19 cellular contexts compared by ENCODE assay signal in the genomic region with DNA sequence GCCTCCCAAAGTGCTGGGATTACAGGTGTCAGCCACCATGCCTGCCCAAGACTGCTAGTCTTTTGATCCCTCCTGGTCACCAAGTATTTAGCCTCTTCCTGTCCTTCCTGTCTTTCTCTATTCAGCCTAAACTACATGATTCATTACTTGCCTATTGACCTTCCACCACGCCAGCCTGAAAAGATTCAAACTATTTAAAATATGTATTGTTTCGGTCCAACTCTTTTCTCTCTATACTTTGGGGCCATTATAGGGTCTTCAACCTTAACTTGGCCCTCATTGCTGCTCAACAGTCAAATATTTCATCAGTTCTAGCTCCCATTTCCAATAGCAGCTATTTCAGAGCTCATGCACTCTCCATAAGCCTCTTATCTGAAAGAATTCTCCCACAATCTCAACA.
DNase-seq lines count a peak whose midpoint lies in the region; ATAC-seq and TF ChIP-seq lines count a peak whose summit lies in the region.
"Had no signal": no experiment of that assay in that cellular context is flagged by ENCODE, and none has a peak within 500 bp of the region (broad histone marks: within the 10 kb centered on the region; RNA-seq: fewer than 3 reads in every experiment).

No MANE protein-coding gene starts in this region.

- DNase-seq in A172 (ENCODE audit: low spot score) = peak; percentile 73
- no peak for DNase-seq in HCT116 (ENCODE audit: low read depth, low spot score)
- no peak for DNase-seq in T-helper 17 cell
- DNase-seq in fibroblast of the conjunctiva (ENCODE audit: low read depth) = peak; percentile 51
- no peak for DNase-seq in NCI-H2227 treated with DMSO at 0.1 percent for 48 hours (lab: John Stamatoyannopoulos, UW)
- DNase-seq in DMS79 treated with DMSO at 0.1 percent for 48 hours (lab: John Stamatoyannopoulos, UW) = no peak
- DNase-seq: activated CD4-positive, alpha-beta T cell treated with anti-CD3 and anti-CD28 coated beads, Interleukin-2, amount 50 U/mL, for 1 hour; effector CD8-positive, alpha-beta T cell; foreskin melanocyte; NCI-H1048; NCI-H774; occipital lobe; Peyer's patch; right lobe of liver; stimulated activated CD4-positive, alpha-beta T cell treated with anti-CD3 and anti-CD28 coated beads, Interleukin-1b, Interleukin-23, amount 100 ng/mL, for 48 hours had no signal

- H3K4me1 ChIP-seq in HCT116 (ENCODE audit: control insufficient read depth in 1 of 2, insufficient read depth in 2 of 2, low read length in 2 of 2) = peaks cover 72 to 90% of the 10 kb centered on the region in 2 experiments
- H3K4me1 ChIP-seq: right lobe of liver, vagina had no signal

- H3K27me3 ChIP-seq in HCT116 (ENCODE audit: insufficient read depth, low read length) = no peaks in the 10 kb centered on the region
- H3K27me3 ChIP-seq: Peyer's patch, right lobe of liver, vagina had no signal

- H3K36me3 ChIP-seq in HCT116 (ENCODE audit: control insufficient read depth in 1 of 2, insufficient read depth in 2 of 2, low read length in 2 of 2) = peaks cover 0 to 10% of the 10 kb centered on the region in 2 experiments; a peak in 2 of 4 replicates
- H3K36me3 ChIP-seq: Peyer's patch, right lobe of liver, vagina had no signal

- no peak overlapping the region for H3K4me3 ChIP-seq in HCT116 (replicated peaks in 1 of 2; ENCODE audit: low read depth in 1 of 2, low read length in 2 of 2)
- H3K4me3 ChIP-seq: Peyer's patch, right lobe of liver, vagina had no signal

- CTCF ChIA-PET in HCT116 (lab: Charles Lee) = interaction anchor here (0.9 kb wide), 1 partner anchor 304 kb away, joined by 3 read pairs; no protein-coding TSS in a partner anchor

- intact Hi-C loops in HCT116 (cut with micrococcal nuclease) = no loop called here

- H3K27ac ChIP-seq in HCT116 (ENCODE audit: low read depth, low read length) = peak overlapping the region; percentile 93
- H3K27ac ChIP-seq: Peyer's patch, right lobe of liver, vagina had no signal

- H3K4me1 Mint-ChIP-seq in T-helper 17 cell = peaks cover 30% of the 10 kb centered on the region

- H3K9me3 ChIP-seq in HCT116 (ENCODE audit: control insufficient read depth in 1 of 2, insufficient read depth in 1 of 2, low read depth in 1 of 2, low read length in 2 of 2) (no peaks in the 10 kb centered on the region), T-helper 17 cell (ENCODE audit: control insufficient read depth, low read length, poor library complexity, severe bottlenecking) (no peaks in the 10 kb centered on the region)
- H3K9me3 ChIP-seq: Peyer's patch, right lobe of liver, vagina had no signal

- ATAC-seq in HCT116 = peak; percentile 66
- ATAC-seq in T-helper 17 cell = no peak
- ATAC-seq in HG02763 (IDR thresholded peaks at IDR 0.05; ENCODE audit: unreplicated experiment) = no peak
- ATAC-seq in GM21381 (IDR thresholded peaks at IDR 0.05; ENCODE audit: unreplicated experiment) = no peak
- ATAC-seq: activated naive CD4-positive, alpha-beta T cell treated with anti-CD3 and anti-CD28 coated beads, Interleukin-2, amount 50 U/mL, for 72 hours; right lobe of liver had no signal

- H2AFZ ChIP-seq in HCT116 (ENCODE audit: low read depth, low read length, poor library complexity, severe bottlenecking) = no peak overlapping the region

- POLR2A ChIA-PET in HCT116 (lab: Charles Lee) = interaction anchor here (1.0 to 1.8 kb wide), 3 partner anchors 12 to 36 kb away, joined by 3 to 6 read pairs (median 5); no protein-coding TSS in a partner anchor

- H3K4me2 ChIP-seq in HCT116 (ENCODE audit: low read length) = peak overlapping the region; percentile 53

- no peaks in the 10 kb centered on the region for H3K36me3 Mint-ChIP-seq in T-helper 17 cell (ENCODE audit: low read depth)

- BruUV-seq in HCT116 (replicated peaks; lab: Mats Ljungman, UMichigan) = no TSS peak

- RAD21 ChIA-PET in HCT116 (lab: Charles Lee; ENCODE audit: low non-redundant PET in 1 of 2, low total read pairs in 2 of 2, uncharacterized antibody in 2 of 2, unreplicated experiment in 2 of 2) = no interaction called here

- H3K27ac Mint-ChIP-seq in T-helper 17 cell = peak overlapping the region; percentile 8
- H3K27ac Mint-ChIP-seq: activated naive CD4-positive, alpha-beta T cell treated with anti-CD3 and anti-CD28 coated beads, Interleukin-2, amount 50 U/mL, for 72 hours had no signal

- H3K79me2 ChIP-seq in HCT116 (ENCODE audit: insufficient read depth, low read length) = peaks cover 45% of the 10 kb centered on the region

- H3K9me2 ChIP-seq in HCT116 (ENCODE audit: insufficient read depth) = no peaks in the 10 kb centered on the region

- TF ChIP-seq RAD21 in HCT116 (IDR thresholded peaks at IDR 0.05; ENCODE audit: low read depth) = peak; percentile 5; the same call in 1 of the 2 replicates

- H4K20me1 ChIP-seq in HCT116 (ENCODE audit: insufficient read depth) = no peaks in the 10 kb centered on the region

- TF ChIP-seq POLR2A in HCT116 (IDR thresholded peaks at IDR 0.05; ENCODE audit: borderline replicate concordance, extremely low read depth, insufficient read depth, insufficient read length) = no peak

- TF ChIP-seq CTCF in HCT116 (IDR thresholded peaks at IDR 0.05 in 2 of 3, conservative IDR thresholded peaks at IDR 0.05 in 1 of 3; ENCODE audit: borderline replicate concordance in 1 of 3, insufficient read depth in 1 of 3, low read depth in 2 of 3, low read length in 2 of 3) = no peak

- no peak overlapping the region for H3K4me3 Mint-ChIP-seq in T-helper 17 cell

- H3K9ac ChIP-seq in HCT116 (ENCODE audit: low read length) = peak overlapping the region; percentile 52

- no peaks in the 10 kb centered on the region for H3K27me3 Mint-ChIP-seq in T-helper 17 cell

TF ChIP-seq in HCT116, 20 proteins besides CTCF, POLR2A, EP300 and RAD21 (continues in another document):
- TF ChIP-seq ZFX (IDR thresholded peaks at IDR 0.05) (no peak), SP1 (IDR thresholded peaks at IDR 0.05; ENCODE audit: low read depth) (peak; percentile 89), TCF7L2 (IDR thresholded peaks at IDR 0.05; ENCODE audit: borderline replicate concordance, extremely low read depth, insufficient read depth, insufficient read length) (peak; percentile 12), YY1 (IDR thresholded peaks at IDR 0.05; ENCODE audit: extremely low read depth, insufficient replicate concordance, low read depth, low read length) (no peak), SIN3A (IDR thresholded peaks at IDR 0.05; ENCODE audit: low read depth) (peak; percentile 69; the same call in 1 of the 2 replicates), EZH2 (IDR thresholded peaks at IDR 0.05) (no peak), POLR2AphosphoS5 (IDR thresholded peaks at IDR 0.05; ENCODE audit: low read depth, low read length) (no peak), EGR1 (IDR thresholded peaks at IDR 0.05; ENCODE audit: low read depth) (no peak; the same call in 1 of the 2 replicates), CBX3 (IDR thresholded peaks at IDR 0.05; ENCODE audit: low read depth) (peak; percentile 86), JUND (IDR thresholded peaks at IDR 0.05) (peak; percentile 84), ZNF274 (IDR thresholded peaks at IDR 0.05; ENCODE audit: low read depth, low read length) (no peak)
- TF ChIP-seq, protein P1, sequence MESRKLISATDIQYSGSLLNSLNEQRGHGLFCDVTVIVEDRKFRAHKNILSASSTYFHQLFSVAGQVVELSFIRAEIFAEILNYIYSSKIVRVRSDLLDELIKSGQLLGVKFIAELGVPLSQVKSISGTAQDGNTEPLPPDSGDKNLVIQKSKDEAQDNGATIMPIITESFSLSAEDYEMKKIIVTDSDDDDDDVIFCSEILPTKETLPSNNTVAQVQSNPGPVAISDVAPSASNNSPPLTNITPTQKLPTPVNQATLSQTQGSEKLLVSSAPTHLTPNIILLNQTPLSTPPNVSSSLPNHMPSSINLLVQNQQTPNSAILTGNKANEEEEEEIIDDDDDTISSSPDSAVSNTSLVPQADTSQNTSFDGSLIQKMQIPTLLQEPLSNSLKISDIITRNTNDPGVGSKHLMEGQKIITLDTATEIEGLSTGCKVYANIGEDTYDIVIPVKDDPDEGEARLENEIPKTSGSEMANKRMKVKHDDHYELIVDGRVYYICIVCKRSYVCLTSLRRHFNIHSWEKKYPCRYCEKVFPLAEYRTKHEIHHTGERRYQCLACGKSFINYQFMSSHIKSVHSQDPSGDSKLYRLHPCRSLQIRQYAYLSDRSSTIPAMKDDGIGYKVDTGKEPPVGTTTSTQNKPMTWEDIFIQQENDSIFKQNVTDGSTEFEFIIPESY (IDR thresholded peaks at IDR 0.05; ENCODE audit: extremely low read depth, insufficient replicate concordance, low read length) = no peak
- TF ChIP-seq, protein P2, sequence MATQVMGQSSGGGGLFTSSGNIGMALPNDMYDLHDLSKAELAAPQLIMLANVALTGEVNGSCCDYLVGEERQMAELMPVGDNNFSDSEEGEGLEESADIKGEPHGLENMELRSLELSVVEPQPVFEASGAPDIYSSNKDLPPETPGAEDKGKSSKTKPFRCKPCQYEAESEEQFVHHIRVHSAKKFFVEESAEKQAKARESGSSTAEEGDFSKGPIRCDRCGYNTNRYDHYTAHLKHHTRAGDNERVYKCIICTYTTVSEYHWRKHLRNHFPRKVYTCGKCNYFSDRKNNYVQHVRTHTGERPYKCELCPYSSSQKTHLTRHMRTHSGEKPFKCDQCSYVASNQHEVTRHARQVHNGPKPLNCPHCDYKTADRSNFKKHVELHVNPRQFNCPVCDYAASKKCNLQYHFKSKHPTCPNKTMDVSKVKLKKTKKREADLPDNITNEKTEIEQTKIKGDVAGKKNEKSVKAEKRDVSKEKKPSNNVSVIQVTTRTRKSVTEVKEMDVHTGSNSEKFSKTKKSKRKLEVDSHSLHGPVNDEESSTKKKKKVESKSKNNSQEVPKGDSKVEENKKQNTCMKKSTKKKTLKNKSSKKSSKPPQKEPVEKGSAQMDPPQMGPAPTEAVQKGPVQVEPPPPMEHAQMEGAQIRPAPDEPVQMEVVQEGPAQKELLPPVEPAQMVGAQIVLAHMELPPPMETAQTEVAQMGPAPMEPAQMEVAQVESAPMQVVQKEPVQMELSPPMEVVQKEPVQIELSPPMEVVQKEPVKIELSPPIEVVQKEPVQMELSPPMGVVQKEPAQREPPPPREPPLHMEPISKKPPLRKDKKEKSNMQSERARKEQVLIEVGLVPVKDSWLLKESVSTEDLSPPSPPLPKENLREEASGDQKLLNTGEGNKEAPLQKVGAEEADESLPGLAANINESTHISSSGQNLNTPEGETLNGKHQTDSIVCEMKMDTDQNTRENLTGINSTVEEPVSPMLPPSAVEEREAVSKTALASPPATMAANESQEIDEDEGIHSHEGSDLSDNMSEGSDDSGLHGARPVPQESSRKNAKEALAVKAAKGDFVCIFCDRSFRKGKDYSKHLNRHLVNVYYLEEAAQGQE (IDR thresholded peaks at IDR 0.05; ENCODE audit: low read depth) = no peak
- TF ChIP-seq, protein P3, sequence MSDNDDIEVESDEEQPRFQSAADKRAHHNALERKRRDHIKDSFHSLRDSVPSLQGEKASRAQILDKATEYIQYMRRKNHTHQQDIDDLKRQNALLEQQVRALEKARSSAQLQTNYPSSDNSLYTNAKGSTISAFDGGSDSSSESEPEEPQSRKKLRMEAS (IDR thresholded peaks at IDR 0.05) = peak; percentile 58; the same call in 1 of the 2 replicates

Comparison
In these comparisons a context has a peak if more than half of its experiments do, and no peak if none do; other contexts are left out.
1. DNase-seq: peak in A172 (single experiment) and fibroblast of the conjunctiva (single experiment); none in HCT116 (single experiment), T-helper 17 cell (0 of 3), NCI-H2227 treated with DMSO at 0.1 percent for 48 hours (single experiment) and DMS79 treated with DMSO at 0.1 percent for 48 hours (single experiment).